In the genomic region with DNA sequence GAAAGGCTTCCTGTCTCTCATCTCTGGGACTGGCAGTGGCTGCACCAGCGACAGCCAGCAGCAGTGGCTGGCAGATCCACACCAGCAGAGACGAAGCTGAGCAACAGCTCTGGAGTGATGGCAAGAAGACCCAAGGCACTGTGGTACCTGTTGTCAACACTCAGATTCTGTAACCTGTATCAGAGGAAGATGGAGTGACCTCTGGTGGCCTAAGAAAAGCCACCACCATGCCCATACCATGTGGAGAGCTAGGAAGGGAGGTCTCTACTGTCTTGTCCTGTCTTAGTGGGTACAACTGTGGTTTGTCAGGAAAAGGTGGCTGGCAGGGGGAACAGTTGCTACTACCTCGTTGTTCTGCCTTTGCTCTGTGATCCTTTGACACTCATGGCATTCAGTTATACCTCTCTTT, we compare ENCODE assay signal across 9 cellular contexts. TPM values are rescaled to one million over a fixed set of nuclear protein-coding genes. Genes with fewer than 3 reads are reported as not detected.
DNase-seq lines count a peak whose midpoint lies in the region; ATAC-seq and TF ChIP-seq lines count a peak whose summit lies in the region.
"Had no signal": no experiment of that assay in that cellular context is flagged by ENCODE, and none has a peak within 500 bp of the region (broad histone marks: within the 10 kb centered on the region; RNA-seq: fewer than 3 reads in every experiment).

No MANE protein-coding gene starts in this region.

- TF ChIP-seq CTCF in tibial artery (IDR thresholded peaks at IDR 0.05) (no peak), spleen (IDR thresholded peaks at IDR 0.05 in 8 of 11, conservative IDR thresholded peaks at IDR 0.05 in 3 of 11) (peak in 2 of 11 experiments; percentile 10 to 20)

- CTCF ChIA-PET in activated CD4-positive, alpha-beta memory T cell treated with anti-CD3 and anti-CD28 coated beads for 36 hours (lab: Charles Lee): interaction anchor here (0.5 to 1.5 kb wide), 9 partner anchors 14 to 129 kb away, joined by 3 to 4 read pairs (median 3); partner anchors contain the start of genes AKIRIN1 and MYCBP
- CTCF ChIA-PET in activated CD4-positive, alpha-beta memory T cell treated with anti-CD3 and anti-CD28 coated beads, Interleukin-2, amount 10 ng/mL, durations not matched to agents 7 days and 5 days (lab: Charles Lee): interaction anchor here (0.5 to 0.9 kb wide), 3 partner anchors 9 to 644 kb away, joined by 3 to 4 read pairs (median 3); no protein-coding TSS in a partner anchor
- CTCF ChIA-PET in naive thymus-derived CD4-positive, alpha-beta T cell (lab: Charles Lee): interaction anchor here (0.6 kb wide), 1 partner anchor 20 kb away, joined by 8 read pairs; no protein-coding TSS in a partner anchor

- no peaks in the 10 kb centered on the region for H3K9me3 Mint-ChIP-seq in activated CD4-positive, alpha-beta memory T cell treated with anti-CD3 and anti-CD28 coated beads for 36 hours
- no peaks in the 10 kb centered on the region for H3K9me3 Mint-ChIP-seq in activated CD4-positive, alpha-beta memory T cell treated with anti-CD3 and anti-CD28 coated beads, Interleukin-2, amount 10 ng/mL, durations not matched to agents 7 days and 5 days
- H3K9me3 Mint-ChIP-seq in activated naive CD8-positive, alpha-beta T cell treated with anti-CD3 and anti-CD28 coated beads, Interleukin-2, amount 50 U/mL, for 24 hours: no peaks in the 10 kb centered on the region
- no peaks in the 10 kb centered on the region for H3K9me3 Mint-ChIP-seq in naive thymus-derived CD4-positive, alpha-beta T cell

- TF ChIP-seq EP300 in Ishikawa (IDR thresholded peaks at IDR 0.05; ENCODE audit: borderline replicate concordance): no peak

- peaks cover 0 to 7% of the 10 kb centered on the region in 2 donors for H3K4me1 ChIP-seq in naive thymus-derived CD4-positive, alpha-beta T cell (ENCODE audit: control insufficient read depth in 2 of 2, insufficient read depth in 2 of 2, low read length in 2 of 2)
- H3K4me1 ChIP-seq in tibial artery (no peaks in the 10 kb centered on the region), spleen (no peaks in the 10 kb centered on the region)
- H3K4me1 ChIP-seq: heart left ventricle had no signal

- H3K27me3 ChIP-seq in naive thymus-derived CD4-positive, alpha-beta T cell (ENCODE audit: control insufficient read depth in 2 of 2, insufficient read depth in 2 of 2, low read length in 2 of 2): no peaks in the 10 kb centered on the region
- H3K27me3 ChIP-seq in tibial artery (no peaks in the 10 kb centered on the region), spleen (replicated peaks in 1 of 7) (no peaks in the 10 kb centered on the region)
- H3K27me3 ChIP-seq: heart left ventricle had no signal

- no peak overlapping the region for H3K27ac ChIP-seq in naive thymus-derived CD4-positive, alpha-beta T cell (ENCODE audit: low read depth, low read length)
- H3K27ac ChIP-seq in tibial artery (no peak overlapping the region), spleen (no peak overlapping the region)
- H3K27ac ChIP-seq: heart left ventricle had no signal

- no peak overlapping the region for H3K4me3 Mint-ChIP-seq in activated CD4-positive, alpha-beta memory T cell treated with anti-CD3 and anti-CD28 coated beads for 36 hours
- H3K4me3 Mint-ChIP-seq in activated CD4-positive, alpha-beta memory T cell treated with anti-CD3 and anti-CD28 coated beads, Interleukin-2, amount 10 ng/mL, durations not matched to agents 7 days and 5 days: no peak overlapping the region
- H3K4me3 Mint-ChIP-seq in activated naive CD8-positive, alpha-beta T cell treated with anti-CD3 and anti-CD28 coated beads, Interleukin-2, amount 50 U/mL, for 24 hours: no peak overlapping the region
- H3K4me3 Mint-ChIP-seq in naive thymus-derived CD4-positive, alpha-beta T cell: no peak overlapping the region

- TF ChIP-seq POLR2A in spleen (IDR thresholded peaks at IDR 0.05): no peak

- peak; percentile 43 for ATAC-seq in activated naive CD8-positive, alpha-beta T cell treated with anti-CD3 and anti-CD28 coated beads, Interleukin-2, amount 50 U/mL, for 24 hours
- peak; percentile 63 for ATAC-seq in naive thymus-derived CD4-positive, alpha-beta T cell
- ATAC-seq: heart left ventricle had no signal

- H3K27ac Mint-ChIP-seq in activated CD4-positive, alpha-beta memory T cell treated with anti-CD3 and anti-CD28 coated beads for 36 hours: no peak overlapping the region
- no peak overlapping the region for H3K27ac Mint-ChIP-seq in activated CD4-positive, alpha-beta memory T cell treated with anti-CD3 and anti-CD28 coated beads, Interleukin-2, amount 10 ng/mL, durations not matched to agents 7 days and 5 days
- H3K27ac Mint-ChIP-seq in activated naive CD8-positive, alpha-beta T cell treated with anti-CD3 and anti-CD28 coated beads, Interleukin-2, amount 50 U/mL, for 24 hours: no peak overlapping the region
- peak overlapping the region in 4 of 9 donors; percentile 17 to 67 (median 50) for H3K27ac Mint-ChIP-seq in naive thymus-derived CD4-positive, alpha-beta T cell

- intact Hi-C loops in activated CD4-positive, alpha-beta memory T cell treated with anti-CD3 and anti-CD28 coated beads for 36 hours (cut with micrococcal nuclease): no loop called here
- intact Hi-C loops in naive thymus-derived CD4-positive, alpha-beta T cell (cut with micrococcal nuclease): no loop called here
- intact Hi-C loops in tibial artery (cut with DNase I; ENCODE audit: low total_unique reads): no loop called here
- intact Hi-C loops in spleen (cut with DNase I; ENCODE audit: low total_unique reads): no loop called here

- peak; percentile 61 for TF ChIP-seq RAD21 in Ishikawa (IDR thresholded peaks at IDR 0.05; ENCODE audit: low read depth)

- peak; percentile 38 for DNase-seq in activated CD4-positive, alpha-beta memory T cell treated with anti-CD3 and anti-CD28 coated beads for 36 hours
- no peak for DNase-seq in activated CD4-positive, alpha-beta memory T cell treated with anti-CD3 and anti-CD28 coated beads, Interleukin-2, amount 10 ng/mL, durations not matched to agents 7 days and 5 days
- DNase-seq in activated naive CD8-positive, alpha-beta T cell treated with anti-CD3 and anti-CD28 coated beads, Interleukin-2, amount 50 U/mL, for 24 hours: no peak
- DNase-seq in naive thymus-derived CD4-positive, alpha-beta T cell: peak in 5 of 9 donors; percentile 5 to 15 (median 11)
- DNase-seq in tibial artery: no peak
- no peak for DNase-seq in cortex of kidney (lab: John Stamatoyannopoulos, UW)
- no peak for DNase-seq in spleen
- DNase-seq: heart left ventricle had no signal

- no peak overlapping the region for H3K4me3 ChIP-seq in naive thymus-derived CD4-positive, alpha-beta T cell (ENCODE audit: low read length)
- H3K4me3 ChIP-seq in tibial artery: no peak overlapping the region
- no peak overlapping the region for H3K4me3 ChIP-seq in spleen
- H3K4me3 ChIP-seq: heart left ventricle had no signal

- H3K9me3 ChIP-seq in naive thymus-derived CD4-positive, alpha-beta T cell (ENCODE audit: control insufficient read depth in 2 of 3, low read length in 3 of 3): no peaks in the 10 kb centered on the region
- H3K9me3 ChIP-seq in tibial artery (no peaks in the 10 kb centered on the region), spleen (no peaks in the 10 kb centered on the region)
- H3K9me3 ChIP-seq: heart left ventricle had no signal

- H3K36me3 ChIP-seq in naive thymus-derived CD4-positive, alpha-beta T cell (ENCODE audit: control insufficient read depth in 2 of 3, insufficient read depth in 3 of 3, low read length in 3 of 3): no peaks in the 10 kb centered on the region
- H3K36me3 ChIP-seq in tibial artery: no peaks in the 10 kb centered on the region
- no peaks in the 10 kb centered on the region for H3K36me3 ChIP-seq in spleen
- H3K36me3 ChIP-seq: heart left ventricle had no signal

- H3K36me3 Mint-ChIP-seq in activated CD4-positive, alpha-beta memory T cell treated with anti-CD3 and anti-CD28 coated beads for 36 hours: no peaks in the 10 kb centered on the region
- H3K36me3 Mint-ChIP-seq in activated CD4-positive, alpha-beta memory T cell treated with anti-CD3 and anti-CD28 coated beads, Interleukin-2, amount 10 ng/mL, durations not matched to agents 7 days and 5 days (ENCODE audit: low read depth): no peaks in the 10 kb centered on the region
- H3K36me3 Mint-ChIP-seq in activated naive CD8-positive, alpha-beta T cell treated with anti-CD3 and anti-CD28 coated beads, Interleukin-2, amount 50 U/mL, for 24 hours (ENCODE audit: low read depth): no peaks in the 10 kb centered on the region
- H3K36me3 Mint-ChIP-seq in naive thymus-derived CD4-positive, alpha-beta T cell: no peaks in the 10 kb centered on the region

- no peaks in the 10 kb centered on the region for H3K27me3 Mint-ChIP-seq in activated CD4-positive, alpha-beta memory T cell treated with anti-CD3 and anti-CD28 coated beads for 36 hours
- no peaks in the 10 kb centered on the region for H3K27me3 Mint-ChIP-seq in activated CD4-positive, alpha-beta memory T cell treated with anti-CD3 and anti-CD28 coated beads, Interleukin-2, amount 10 ng/mL, durations not matched to agents 7 days and 5 days
- H3K27me3 Mint-ChIP-seq in activated naive CD8-positive, alpha-beta T cell treated with anti-CD3 and anti-CD28 coated beads, Interleukin-2, amount 50 U/mL, for 24 hours: no peaks in the 10 kb centered on the region
- H3K27me3 Mint-ChIP-seq in naive thymus-derived CD4-positive, alpha-beta T cell: no peaks in the 10 kb centered on the region

- POLR2A ChIA-PET in activated CD4-positive, alpha-beta memory T cell treated with anti-CD3 and anti-CD28 coated beads for 36 hours (lab: Charles Lee): no interaction called here
- POLR2A ChIA-PET in activated CD4-positive, alpha-beta memory T cell treated with anti-CD3 and anti-CD28 coated beads, Interleukin-2, amount 10 ng/mL, durations not matched to agents 7 days and 5 days (lab: Charles Lee): no interaction called here
- POLR2A ChIA-PET in naive thymus-derived CD4-positive, alpha-beta T cell (lab: Charles Lee): interaction anchor here (0.6 kb wide), 1 partner anchor 314 kb away, joined by 3 read pairs; no protein-coding TSS in a partner anchor

- 44 to 72% (median 57%) methylated on average over 3 of the region's 3 CpGs for WGBS in spleen, 5 donors

- H3K4me1 Mint-ChIP-seq in activated CD4-positive, alpha-beta memory T cell treated with anti-CD3 and anti-CD28 coated beads for 36 hours (ENCODE audit: low read depth): peaks cover 3% of the 10 kb centered on the region
- H3K4me1 Mint-ChIP-seq in activated CD4-positive, alpha-beta memory T cell treated with anti-CD3 and anti-CD28 coated beads, Interleukin-2, amount 10 ng/mL, durations not matched to agents 7 days and 5 days: peaks cover 16% of the 10 kb centered on the region
- peaks cover 3% of the 10 kb centered on the region for H3K4me1 Mint-ChIP-seq in activated naive CD8-positive, alpha-beta T cell treated with anti-CD3 and anti-CD28 coated beads, Interleukin-2, amount 50 U/mL, for 24 hours
- H3K4me1 Mint-ChIP-seq in naive thymus-derived CD4-positive, alpha-beta T cell: peaks cover 7 to 13% (median 9%) of the 10 kb centered on the region in 7 donors

RNA-seq across cellular contexts. Expression of gene RHBDL2, which starts 22.5 kb away (rescaled TPM):
- total RNA-seq in activated CD4-positive, alpha-beta memory T cell treated with anti-CD3 and anti-CD28 coated beads for 36 hours: not detected
- total RNA-seq in activated CD4-positive, alpha-beta memory T cell treated with anti-CD3 and anti-CD28 coated beads, Interleukin-2, amount 10 ng/mL, durations not matched to agents 7 days and 5 days: not detected
- total RNA-seq in naive thymus-derived CD4-positive, alpha-beta T cell: not detected
- polyA plus RNA-seq in naive thymus-derived CD4-positive, alpha-beta T cell: not detected
- 1 to 10 TPM in 2 of 7 donors, under 1 TPM in 1, not detected in 4; 0.25 to 1.9 (median 1.2) TPM for total RNA-seq in spleen
- under 1 TPM; 0.07 to 0.38 (median 0.10) TPM for polyA plus RNA-seq in spleen

RNA-seq across cellular contexts. Expression of gene AKIRIN1, which starts 26.9 kb away (rescaled TPM):
- 10 to 100 TPM; 73.2 to 74.3 TPM for total RNA-seq in activated CD4-positive, alpha-beta memory T cell treated with anti-CD3 and anti-CD28 coated beads for 36 hours
- total RNA-seq in activated CD4-positive, alpha-beta memory T cell treated with anti-CD3 and anti-CD28 coated beads, Interleukin-2, amount 10 ng/mL, durations not matched to agents 7 days and 5 days: 10 to 100 TPM; 68.8 to 72.5 TPM
- 10 to 100 TPM; 63.7 to 74.7 (median 70.2) TPM for total RNA-seq in naive thymus-derived CD4-positive, alpha-beta T cell
- polyA plus RNA-seq in naive thymus-derived CD4-positive, alpha-beta T cell: 100 to 1,000 TPM in 1 of 2 donors, 10 to 100 TPM in 1; 87.3 to 103 TPM
- total RNA-seq in spleen: 10 to 100 TPM; 40.0 to 57.2 (median 45.6) TPM
- polyA plus RNA-seq in spleen: 10 to 100 TPM; 16.2 to 29.8 (median 21.7) TPM

Comparison
In these comparisons a context has a peak if more than half of its experiments do, and no peak if none do; other contexts are left out.
1. DNase-seq: peak in activated CD4-positive, alpha-beta memory T cell treated with anti-CD3 and anti-CD28 coated beads for 36 hours (single experiment) and naive thymus-derived CD4-positive, alpha-beta T cell (5 of 9); none in activated CD4-positive, alpha-beta memory T cell treated with anti-CD3 and anti-CD28 coated beads, Interleukin-2, amount 10 ng/mL, durations not matched to agents 7 days and 5 days (single experiment), activated naive CD8-positive, alpha-beta T cell treated with anti-CD3 and anti-CD28 coated beads, Interleukin-2, amount 50 U/mL, for 24 hours (single experiment), tibial artery (0 of 2), cortex of kidney (single experiment) and spleen (single experiment).